13 cellular contexts compared by ENCODE assay signal in the genomic region with DNA sequence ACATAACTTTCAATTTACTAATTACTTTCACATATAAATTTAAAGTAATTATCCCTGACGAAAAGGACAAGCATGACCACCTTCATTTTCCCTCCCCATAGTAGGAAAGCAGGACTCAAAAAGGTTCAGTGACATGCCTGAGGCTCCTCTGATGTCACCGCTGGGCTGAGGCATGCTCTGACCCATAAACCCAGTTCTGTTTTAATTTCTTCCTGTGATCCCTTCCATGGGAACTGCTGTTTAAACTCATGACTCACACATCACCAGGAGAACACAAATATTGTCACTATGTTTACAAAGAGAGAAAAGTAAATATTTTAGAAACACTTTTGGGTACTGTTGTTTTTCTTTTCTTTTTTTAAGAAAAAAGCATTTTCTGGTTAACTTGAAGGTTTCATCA. TPM values are rescaled to one million over a fixed set of nuclear protein-coding genes. Genes with fewer than 3 reads are reported as not detected.
DNase-seq lines count a peak whose midpoint lies in the region; TF ChIP-seq lines count a peak whose summit lies in the region.
"Had no signal": no experiment of that assay in that cellular context is flagged by ENCODE, and none has a peak within 500 bp of the region (broad histone marks: within the 10 kb centered on the region; RNA-seq: fewer than 3 reads in every experiment).

No MANE protein-coding gene starts in this region.

- H3K4me1 ChIP-seq in suprapubic skin (peaks cover 2% of the 10 kb centered on the region), ovary (ENCODE audit: insufficient read depth) (no peaks in the 10 kb centered on the region)
- H3K4me1 ChIP-seq: testis had no signal

- TF ChIP-seq POLR2A in suprapubic skin (IDR thresholded peaks at IDR 0.05) (no peak), ovary (IDR thresholded peaks at IDR 0.05) (no peak)

- H3K36me3 ChIP-seq in suprapubic skin, result no peaks in the 10 kb centered on the region
- no peaks in the 10 kb centered on the region for H3K36me3 ChIP-seq in ovary

- 36% methylated on average over 2 of the region's 2 CpGs for WGBS in suprapubic skin
- 58 to 72% (median 70%) methylated on average over 2 of the region's 2 CpGs for WGBS in ovary, 3 donors

- TF ChIP-seq CTCF in cardiac fibroblast (IDR thresholded peaks at IDR 0.05; ENCODE audit: low read depth, low read length), result no peak
- TF ChIP-seq CTCF in suprapubic skin (IDR thresholded peaks at IDR 0.05), result no peak
- no peak for TF ChIP-seq CTCF in ovary (IDR thresholded peaks at IDR 0.05)

- no peak overlapping the region for H3K4me3 ChIP-seq in cardiac fibroblast (replicated peaks in 1 of 2; ENCODE audit: low read depth in 2 of 2, low read length in 2 of 2)
- no peak overlapping the region for H3K4me3 ChIP-seq in suprapubic skin
- H3K4me3 ChIP-seq in ovary, result no peak overlapping the region
- H3K4me3 ChIP-seq: testis had no signal

- H3K27ac ChIP-seq in suprapubic skin (no peak overlapping the region), ovary (no peak overlapping the region)
- H3K27ac ChIP-seq: testis had no signal

- H3K27me3 ChIP-seq in suprapubic skin (peaks cover 48% of the 10 kb centered on the region), ovary (no peaks in the 10 kb centered on the region)
- H3K27me3 ChIP-seq: testis had no signal

- TF ChIP-seq EP300 in suprapubic skin (IDR thresholded peaks at IDR 0.05) (no peak), ovary (IDR thresholded peaks at IDR 0.05) (no peak)

- peak; percentile 52 for DNase-seq in ELR (ENCODE audit: low read depth)
- peak; percentile 90 for DNase-seq in NCI-H69 (lab: John Stamatoyannopoulos, UW)
- DNase-seq in cardiac fibroblast (ENCODE audit: low read depth in 2 of 2), result peak; percentile 10 to 66
- DNase-seq in myocyte (ENCODE audit: low read depth), result peak; percentile 40
- DNase-seq in globus pallidus (ENCODE audit: low spot score), result no peak
- no peak for DNase-seq in suprapubic skin (ENCODE audit: low spot score in 2 of 2)
- DNase-seq in ovary, result no peak
- DNase-seq in effector CD8-positive, alpha-beta T cell (lab: John Stamatoyannopoulos, UW), result no peak
- DNase-seq: activated gamma-delta T cell; central memory CD4-positive, alpha-beta T cell; NCI-H524 treated with DMSO at 0.1 percent for 48 hours; testis had no signal

- intact Hi-C loops in ovary (cut with DNase I), result no loop called here

- H3K9me3 ChIP-seq in suprapubic skin (no peaks in the 10 kb centered on the region), ovary (no peaks in the 10 kb centered on the region)
- H3K9me3 ChIP-seq: testis had no signal

RNA-seq across cellular contexts. Expression of gene NR2E1, which starts 38.0 kb away (rescaled TPM):
- total RNA-seq in myocyte (not detected in 2 replicates), suprapubic skin (under 1 TPM in 1 of 4 donors, not detected in 3; 0.38 TPM), ovary (not detected)
- polyA plus RNA-seq in myocyte (2012), result not detected
- under 1 TPM in 1 of 2 donors, not detected in 1; 0.02 TPM for polyA plus RNA-seq in ovary
- total RNA-seq: skeletal muscle tissue had no signal

RNA-seq across cellular contexts. Expression of gene OSTM1, which starts 53.3 kb away (rescaled TPM):
- total RNA-seq in myocyte, result 96.9 and 123 TPM in 2 replicates
- polyA plus RNA-seq in myocyte (2012), result 42.2 TPM
- 10 to 100 TPM; 26.9 to 44.5 (median 38.2) TPM for total RNA-seq in suprapubic skin
- total RNA-seq in ovary, result 10 to 100 TPM; 17.1 to 55.5 (median 35.2) TPM
- 10 to 100 TPM; 10.9 to 26.1 TPM for polyA plus RNA-seq in ovary

Comparison
In these comparisons a context has a peak if more than half of its experiments do, and no peak if none do; other contexts are left out.
1. DNase-seq: peak in ELR (single experiment), NCI-H69 (single experiment), cardiac fibroblast (2 of 2) and myocyte (single experiment); none in globus pallidus (single experiment), suprapubic skin (0 of 2), ovary (0 of 5) and effector CD8-positive, alpha-beta T cell (single experiment).